Comparison of ENCODE assay signal across 13 cellular contexts in genomic region chr9:72952394-72952720, GRCh38. TPM values are rescaled to one million over a fixed set of nuclear protein-coding genes. Genes with fewer than 3 reads are reported as not detected.
DNase-seq lines count a peak whose midpoint lies in the region; ATAC-seq, FAIRE-seq and TF ChIP-seq lines count a peak whose summit lies in the region.
"Had no signal": no experiment of that assay in that cellular context is flagged by ENCODE, and none has a peak within 500 bp of the region (broad histone marks: within the 10 kb centered on the region; RNA-seq: fewer than 3 reads in every experiment).

No MANE protein-coding gene starts in this region.

- H3K27me3 ChIP-seq in H1 (replicated peaks in 1 of 4; ENCODE audit: control insufficient read depth in 3 of 4, extremely low read depth in 1 of 4, insufficient read depth in 3 of 4, low read length in 3 of 4) (no peaks in the 10 kb centered on the region), muscle layer of duodenum (ENCODE audit: low read depth, low read length) (no peaks in the 10 kb centered on the region), thoracic aorta (replicated peaks; ENCODE audit: insufficient read depth) (no peaks in the 10 kb centered on the region), brain microvascular endothelial cell (replicated peaks) (no peaks in the 10 kb centered on the region)

- no peak overlapping the region for H2AK5ac ChIP-seq in H1 (ENCODE audit: low read depth, low read length)

- TF ChIP-seq RAD21 in H1 (IDR thresholded peaks at IDR 0.05 in 1 of 2, conservative IDR thresholded peaks at IDR 0.05 in 1 of 2; ENCODE audit: low read depth in 2 of 2, low read length in 2 of 2) = no peak

- H3K18ac ChIP-seq in H1 (ENCODE audit: extremely low read depth, low read length) = no peak overlapping the region

- H2BK15ac ChIP-seq in H1 (ENCODE audit: low read length) = no peak overlapping the region

- no peak overlapping the region for H2BK120ac ChIP-seq in H1 (replicated peaks; ENCODE audit: low read depth, low read length)

- TF ChIP-seq CTCF in H1 (IDR thresholded peaks at IDR 0.05; ENCODE audit: control extremely low read depth in 1 of 3, insufficient read depth in 1 of 3, low read depth in 1 of 3, low read length in 3 of 3) (no peak), thoracic aorta (IDR thresholded peaks at IDR 0.05) (no peak), brain microvascular endothelial cell (IDR thresholded peaks at IDR 0.05; ENCODE audit: low read depth, low read length, missing control alignments) (no peak)

- H3K27ac ChIP-seq in H1 (ENCODE audit: low read depth, low read length) (no peak overlapping the region), muscle layer of duodenum (ENCODE audit: low read length) (peak overlapping the region; percentile 93), thoracic aorta (peak overlapping the region; percentile 33 to 90), brain microvascular endothelial cell (no peak overlapping the region)
- H3K27ac ChIP-seq: dorsolateral prefrontal cortex had no signal

- peak; percentile 53 for DNase-seq in HT-29 (ENCODE audit: low spot score)
- DNase-seq in H1 (ENCODE audit: low read depth in 1 of 2, low spot score in 2 of 2) = no peak
- no peak for DNase-seq in thoracic aorta (ENCODE audit: low spot score)
- no peak for DNase-seq in superior temporal gyrus (ENCODE audit: extremely low spot score)
- no peak for DNase-seq in brain microvascular endothelial cell
- no peak for DNase-seq in effector CD4-positive, alpha-beta T cell
- DNase-seq: activated CD8-positive, alpha-beta T cell treated with anti-CD3 and anti-CD28 coated beads for 36 hours; dorsolateral prefrontal cortex; NK-92 treated with Interleukin-12 subunit alpha and Interleukin-12 subunit beta, amount 100 ng/mL, for 24 hours; stimulated activated CD4-positive, alpha-beta T cell treated with anti-CD3 and anti-CD28 coated beads, Interleukin-15, amount 100 ng/mL, for 24 hours had no signal

- no peak overlapping the region for H3K23ac ChIP-seq in H1 (ENCODE audit: insufficient read length)

- in situ Hi-C loops in brain microvascular endothelial cell (cut with HindIII; ENCODE audit: low pct_ligation_motif_present, low sequenced_read_pairs) = no loop called here

- no peak overlapping the region for H4K8ac ChIP-seq in H1 (ENCODE audit: extremely low read depth, insufficient read depth, low read length)

- H3K36me3 ChIP-seq in H1 (ENCODE audit: control insufficient read depth in 2 of 4, insufficient read depth in 4 of 4, low read length in 3 of 4) = no peaks in the 10 kb centered on the region
- no peaks in the 10 kb centered on the region for H3K36me3 ChIP-seq in muscle layer of duodenum (ENCODE audit: control insufficient read depth in 1 of 2, insufficient read depth in 2 of 2, low read length in 2 of 2)
- H3K36me3 ChIP-seq in thoracic aorta = no peaks in the 10 kb centered on the region
- no peaks in the 10 kb centered on the region for H3K36me3 ChIP-seq in brain microvascular endothelial cell (replicated peaks)

- POLR2A ChIA-PET in H1 (lab: Charles Lee; ENCODE audit: partially characterized antibody) = no interaction called here

- H3K23me2 ChIP-seq in H1 (ENCODE audit: low read depth, low read length) = no peaks in the 10 kb centered on the region

- no peak overlapping the region for H4K91ac ChIP-seq in H1 (replicated peaks; ENCODE audit: insufficient read length, low read length)

- TF ChIP-seq EP300 in H1 (IDR thresholded peaks at IDR 0.05; ENCODE audit: borderline replicate concordance in 1 of 2, low read depth in 2 of 2, low read length in 2 of 2) = no peak

- H2BK5ac ChIP-seq in H1 (ENCODE audit: low read depth, low read length) = no peak overlapping the region

- no peak overlapping the region for H3K9ac ChIP-seq in H1 (replicated peaks in 1 of 4; ENCODE audit: extremely low read depth in 1 of 4, low read depth in 3 of 4, low read length in 3 of 4)

- no peaks in the 10 kb centered on the region for H3K79me2 ChIP-seq in H1 (ENCODE audit: control insufficient read depth in 1 of 2, insufficient read depth in 2 of 2, low read length in 2 of 2)

- H3K4me2 ChIP-seq in H1 (ENCODE audit: insufficient read depth in 1 of 2, low read depth in 2 of 2, low read length in 2 of 2) = no peak overlapping the region

- H2BK12ac ChIP-seq in H1 (ENCODE audit: low read depth, low read length) = no peak overlapping the region

- no peak overlapping the region for H3K56ac ChIP-seq in H1 (replicated peaks; ENCODE audit: insufficient read length, low read depth, low read length)

- no peak for FAIRE-seq in H1 (lab: Jason Lieb, UNC)
- FAIRE-seq: D721Med had no signal

- no peak overlapping the region for H3K4me3 ChIP-seq in H1 (ENCODE audit: extremely low read depth in 1 of 4, insufficient read depth in 2 of 4, low read depth in 3 of 4, low read length in 4 of 4)
- peak overlapping the region; percentile 73 to 75 for H3K4me3 ChIP-seq in muscle layer of duodenum (ENCODE audit: low read depth in 1 of 2, low read length in 2 of 2)
- H3K4me3 ChIP-seq in thoracic aorta = peak overlapping the region; percentile 76
- H3K4me3 ChIP-seq in brain microvascular endothelial cell (ENCODE audit: low read depth, low read length) = no peak overlapping the region

- TF ChIP-seq POLR2A in H1 (IDR thresholded peaks at IDR 0.05; ENCODE audit: control extremely low read depth in 1 of 2, low read depth in 2 of 2, low read length in 2 of 2) = no peak

- 85% methylated on average over 4 of the region's 4 CpGs; no CpG with 5 or more reads in 1 of the 2 experiments for WGBS in H1 (ENCODE audit: extremely low coverage in 1 of 2, insufficient coverage in 1 of 2, insufficient read length in 1 of 2, insufficient replicate concordance in 2 of 2, low coverage in 1 of 2, low lambda C conversion rate in 2 of 2, missing lambda C conversion rate in 1 of 2), 2 experiments

- peak overlapping the region; percentile 37; the same call in 1 of the 2 replicates for H2AFZ ChIP-seq in H1 (ENCODE audit: low read length)

- H4K20me1 ChIP-seq in H1 (replicated peaks in 1 of 2; ENCODE audit: control insufficient read depth in 1 of 2, insufficient read depth in 2 of 2, low read length in 2 of 2) = no peaks in the 10 kb centered on the region

- CTCF ChIA-PET in H1 (lab: Charles Lee; ENCODE audit: partially characterized antibody) = interaction anchor here (7.2 kb wide), 1 partner anchor 20 kb away, joined by 32 read pairs; no protein-coding TSS in a partner anchor

- H3K4ac ChIP-seq in H1 (replicated peaks; ENCODE audit: insufficient read length, low read depth, low read length) = no peak overlapping the region

- H3K14ac ChIP-seq in H1 (ENCODE audit: insufficient read length) = no peak overlapping the region

- no peaks in the 10 kb centered on the region for H3K79me1 ChIP-seq in H1 (ENCODE audit: low read depth, low read length)

- ATAC-seq in thoracic aorta (ENCODE audit: insufficient number of reproducible peaks, low FRiP score, low read depth) (no peak), HG03342 (IDR thresholded peaks at IDR 0.05; ENCODE audit: unreplicated experiment) (no peak)
- ATAC-seq: activated CD8-positive, alpha-beta T cell treated with anti-CD3 and anti-CD28 coated beads for 36 hours had no signal

- H3K4me1 ChIP-seq in H1 (replicated peaks in 1 of 4; ENCODE audit: control insufficient read depth in 3 of 4, insufficient read depth in 4 of 4, low read length in 3 of 4) = peaks cover 0 to 3% (median 0%) of the 10 kb centered on the region in 4 experiments; a peak in 1 of 7 replicates
- H3K4me1 ChIP-seq in muscle layer of duodenum (ENCODE audit: control insufficient read depth in 1 of 2, insufficient read depth in 2 of 2, low read length in 2 of 2) = peaks cover 18% of the 10 kb centered on the region in 2 donors
- H3K4me1 ChIP-seq in thoracic aorta (ENCODE audit: control insufficient read depth in 1 of 2, low read depth in 2 of 2) = peaks cover 11 to 29% of the 10 kb centered on the region in 2 donors

- H3K9me3 ChIP-seq in H1 (ENCODE audit: insufficient read depth in 2 of 2, low read depth in 1 of 2, low read length in 1 of 2) (no peaks in the 10 kb centered on the region), muscle layer of duodenum (ENCODE audit: control insufficient read depth in 1 of 2, low read length in 2 of 2) (no peaks in the 10 kb centered on the region), thoracic aorta (no peaks in the 10 kb centered on the region)

- H2BK20ac ChIP-seq in H1 (ENCODE audit: low read length) = no peak overlapping the region

- no peak overlapping the region for H4K5ac ChIP-seq in H1 (ENCODE audit: insufficient read length, low read depth, low read length)

TF ChIP-seq in H1, 55 proteins besides CTCF, POLR2A, EP300 and RAD21:
- TF ChIP-seq RXRA (IDR thresholded peaks at IDR 0.05; ENCODE audit: insufficient read depth, low read depth, low read length) (no peak), MAFK (IDR thresholded peaks at IDR 0.05; ENCODE audit: low read depth, low read length) (no peak), POLR2AphosphoS5 (IDR thresholded peaks at IDR 0.05; ENCODE audit: low read depth, low read length) (no peak), BCL11A (IDR thresholded peaks at IDR 0.05; ENCODE audit: low read depth in 2 of 2, low read length in 2 of 2) (no peak), CREB1 (IDR thresholded peaks at IDR 0.05) (no peak), KDM5A (IDR thresholded peaks at IDR 0.05; ENCODE audit: low read length) (no peak), RFX5 (IDR thresholded peaks at IDR 0.05; ENCODE audit: borderline replicate concordance, low read depth, low read length) (no peak), ZNF274 (IDR thresholded peaks at IDR 0.05; ENCODE audit: borderline replicate concordance, extremely low read depth, low read length) (no peak), CEBPB (IDR thresholded peaks at IDR 0.05; ENCODE audit: low read depth, low read length) (no peak), TAF1 (IDR thresholded peaks at IDR 0.05; ENCODE audit: low read depth, low read length) (no peak), HDAC6 (IDR thresholded peaks at IDR 0.05; ENCODE audit: low read depth, low read length) (no peak)

RNA-seq across cellular contexts. Expression of gene ALDH1A1, which starts 0.5 kb away (rescaled TPM):
- 329 and 383 TPM in 2 replicates for total RNA-seq in HT-29 (2014; rRNA removed; shearing (Covaris generic))
- total RNA-seq in H1 (2021; fragmentation: NEBNext Ultra II Directional; extraction: Animal tissue kit (Norgen Biotek cat#: 25700)) = 0.82 and 1.1 TPM in 2 replicates
- 0.39 and 0.50 TPM in 2 replicates for polyA plus RNA-seq in H1 (2011; rRNA removed)
- 0.62 TPM for polyA plus RNA-seq in H1 (2011; cell fraction: cytosol; rRNA removed)
- 0.24 TPM for polyA plus RNA-seq in H1 (2011; cell fraction: nucleus; rRNA removed)
- 1.1 to 2.0 TPM (median 1.3 TPM) in 4 replicates for polyA plus RNA-seq in H1 (2012, experiment 1 of 2)
- 0.07 TPM for polyA plus RNA-seq in H1 (2012, experiment 2 of 2)
- 1.2 TPM for polyA plus RNA-seq in H1 (2013, experiment 1 of 2)
- 1.0 TPM for polyA plus RNA-seq in H1 (2013, experiment 2 of 2)
- 0.69 and 0.76 TPM in 2 replicates for polyA minus RNA-seq in H1 (2011; rRNA and poly(A)+ RNA removed)
- polyA minus RNA-seq in H1 (2011; cell fraction: cytosol; rRNA and poly(A)+ RNA removed) = 1.2 TPM
- not detected for polyA minus RNA-seq in H1 (2011; cell fraction: nucleus; rRNA and poly(A)+ RNA removed)
- 100 to 1,000 TPM; 101 to 196 TPM for total RNA-seq in thoracic aorta
- total RNA-seq: activated CD8-positive, alpha-beta T cell treated with anti-CD3 and anti-CD28 coated beads for 36 hours had no signal

Comparison
In these comparisons a context has a peak if more than half of its experiments do, and no peak if none do; other contexts are left out.
1. H3K27ac ChIP-seq: peak in muscle layer of duodenum (single experiment) and thoracic aorta (2 of 2); none in H1 (single experiment) and brain microvascular endothelial cell (single experiment).
2. H3K4me3 ChIP-seq: peak in muscle layer of duodenum (2 of 2) and thoracic aorta (single experiment); none in H1 (0 of 4) and brain microvascular endothelial cell (single experiment).
3. RNA of gene ALDH1A1, which starts 0.5 kb away (total RNA-seq): 329 to 383 TPM in HT-29 and 101 to 196 TPM in thoracic aorta; 0.82 to 1.1 TPM in H1; every median in the first group is over 10 times any median in the second.